27 cellular contexts compared by ENCODE assay signal in genomic region chr6:84554069-84554468, GRCh38.
DNase-seq lines count a peak whose midpoint lies in the region; ATAC-seq and TF ChIP-seq lines count a peak whose summit lies in the region.
"Had no signal": no experiment of that assay in that cellular context is flagged by ENCODE, and none has a peak within 500 bp of the region (broad histone marks: within the 10 kb centered on the region; RNA-seq: fewer than 3 reads in every experiment).

No MANE protein-coding gene starts in this region.

- H3K9me3 Mint-ChIP-seq in activated naive CD4-positive, alpha-beta T cell treated with anti-CD3 and anti-CD28 coated beads, Interleukin-2, amount 10 ng/mL, durations not matched to agents 7 days and 5 days, result peaks cover 13% of the 10 kb centered on the region

- no peaks in the 10 kb centered on the region for H3K36me3 Mint-ChIP-seq in activated naive CD4-positive, alpha-beta T cell treated with anti-CD3 and anti-CD28 coated beads, Interleukin-2, amount 10 ng/mL, durations not matched to agents 7 days and 5 days
- H3K36me3 Mint-ChIP-seq: CD8-positive, alpha-beta memory T cell; natural killer cell had no signal

- CTCF ChIA-PET in activated naive CD4-positive, alpha-beta T cell treated with anti-CD3 and anti-CD28 coated beads, Interleukin-2, amount 10 ng/mL, durations not matched to agents 7 days and 5 days (lab: Charles Lee), result no interaction called here

- H3K27ac Mint-ChIP-seq in activated naive CD4-positive, alpha-beta T cell treated with anti-CD3 and anti-CD28 coated beads, Interleukin-2, amount 10 ng/mL, durations not matched to agents 7 days and 5 days, result no peak overlapping the region
- H3K27ac Mint-ChIP-seq: B cell; CD8-positive, alpha-beta memory T cell; natural killer cell had no signal

- H3K4me3 ChIP-seq in fibroblast of pulmonary artery (replicated peaks; ENCODE audit: low read depth, low read length), result no peak overlapping the region
- H3K4me3 ChIP-seq: MG63, ovary, thoracic aorta had no signal

- H3K27me3 Mint-ChIP-seq in activated naive CD4-positive, alpha-beta T cell treated with anti-CD3 and anti-CD28 coated beads, Interleukin-2, amount 10 ng/mL, durations not matched to agents 7 days and 5 days, result no peaks in the 10 kb centered on the region
- H3K27me3 Mint-ChIP-seq: B cell; CD8-positive, alpha-beta memory T cell had no signal

- no peak overlapping the region for H3K4me3 Mint-ChIP-seq in activated naive CD4-positive, alpha-beta T cell treated with anti-CD3 and anti-CD28 coated beads, Interleukin-2, amount 10 ng/mL, durations not matched to agents 7 days and 5 days
- H3K4me3 Mint-ChIP-seq: activated T-cell treated with anti-CD3 and anti-CD28 coated beads, Interleukin-2, amount 50 U/mL, for 4 hours; B cell; CD8-positive, alpha-beta memory T cell; natural killer cell had no signal

- TF ChIP-seq CTCF in fibroblast of pulmonary artery (IDR thresholded peaks at IDR 0.05; ENCODE audit: low read length, missing control alignments), result no peak

- no peaks in the 10 kb centered on the region for H3K4me1 Mint-ChIP-seq in activated naive CD4-positive, alpha-beta T cell treated with anti-CD3 and anti-CD28 coated beads, Interleukin-2, amount 10 ng/mL, durations not matched to agents 7 days and 5 days
- H3K4me1 Mint-ChIP-seq: B cell; CD8-positive, alpha-beta memory T cell; natural killer cell had no signal

- peak; percentile 90 for ATAC-seq in sciatic nerve
- no peak for ATAC-seq in GM18498 (IDR thresholded peaks at IDR 0.05; ENCODE audit: unreplicated experiment)
- ATAC-seq: activated T-cell treated with anti-CD3 and anti-CD28 coated beads, Interleukin-2, amount 50 U/mL, for 4 hours; natural killer cell had no signal

- intact Hi-C loops in sciatic nerve (cut with DNase I), result no loop called here

- DNase-seq in EH (ENCODE audit: low read depth), result peak; percentile 43
- peak; percentile 54 for DNase-seq in LHCN-M2 (ENCODE audit: low read depth)
- DNase-seq in fibroblast of pulmonary artery (ENCODE audit: low read depth), result peak; percentile 86
- DNase-seq in sciatic nerve (ENCODE audit: low spot score), result no peak
- DNase-seq in activated naive CD4-positive, alpha-beta T cell treated with anti-CD3 and anti-CD28 coated beads, Interleukin-2, amount 10 ng/mL, durations not matched to agents 7 days and 5 days, result no peak
- no peak for DNase-seq in RPMI8226
- DNase-seq: activated CD4-positive, alpha-beta T cell treated with anti-CD3 and anti-CD28 coated beads for 48 hours; activated naive CD4-positive, alpha-beta T cell; activated T-cell treated with anti-CD3 and anti-CD28 coated beads, Interleukin-2, amount 50 U/mL, for 4 hours; amniotic stem cell; CD8-positive, alpha-beta memory T cell; foreskin melanocyte; GDM1; MG63; midbrain; natural killer cell; NCI-H2081 treated with DMSO at 0.1 percent for 48 hours; NCI-H446; NCI-H82; ovary; retina; stimulated activated CD4-positive, alpha-beta T cell treated with anti-CD3 and anti-CD28 coated beads, Interleukin-12 subunit alpha, Interleukin-12 subunit beta, amount 100 ng/mL, for 4 hours; stimulated activated CD4-positive, alpha-beta T cell treated with anti-CD3 and anti-CD28 coated beads, Interleukin-4, amount 100 ng/mL, for 24 hours; stimulated activated naive CD4-positive, alpha-beta T cell had no signal

Comparison
In these comparisons a context has a peak if more than half of its experiments do, and no peak if none do; other contexts are left out.
1. DNase-seq: peak in EH (single experiment), LHCN-M2 (single experiment) and fibroblast of pulmonary artery (single experiment); none in sciatic nerve (single experiment), activated naive CD4-positive, alpha-beta T cell treated with anti-CD3 and anti-CD28 coated beads, Interleukin-2, amount 10 ng/mL, durations not matched to agents 7 days and 5 days (single experiment) and RPMI8226 (single experiment).